ENCODE assay signal across 1 cellular context in the genomic region with DNA sequence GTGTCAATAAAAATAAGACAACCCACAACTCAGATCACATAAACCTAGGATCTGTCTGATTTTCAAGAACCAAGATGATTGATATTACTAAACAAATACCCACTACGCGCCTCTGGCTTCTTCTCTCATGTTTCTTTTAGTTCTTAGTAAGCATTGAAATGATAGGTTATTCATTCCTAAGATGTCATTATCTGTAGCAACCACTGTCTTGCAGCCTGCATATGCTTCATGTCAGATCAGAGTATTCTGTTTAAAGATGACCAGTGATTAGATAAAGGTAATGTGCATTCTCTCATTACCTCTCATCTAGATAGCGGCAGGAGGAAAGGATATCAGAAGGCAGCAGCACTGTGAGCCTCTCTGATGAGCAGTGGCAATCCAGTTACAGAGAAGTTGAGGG.
TF ChIP-seq lines count a peak whose summit lies in the region.

No MANE protein-coding gene starts in this region.

TF ChIP-seq in IMR-90, 13 proteins besides CTCF, POLR2A, EP300 and RAD21:
- TF ChIP-seq RFX5 (IDR thresholded peaks at IDR 0.05; ENCODE audit: low read depth, low read length) = no peak
- no peak for TF ChIP-seq MAFK (IDR thresholded peaks at IDR 0.05; ENCODE audit: low read depth, low read length)
- TF ChIP-seq ELK1 (IDR thresholded peaks at IDR 0.05; ENCODE audit: borderline replicate concordance, low read depth, low read length) = no peak
- no peak for TF ChIP-seq CEBPB (IDR thresholded peaks at IDR 0.05; ENCODE audit: low read depth, low read length)
- no peak for TF ChIP-seq FOS (IDR thresholded peaks at IDR 0.05; ENCODE audit: low read depth, low read length)
- no peak for TF ChIP-seq BHLHE40 (IDR thresholded peaks at IDR 0.05; ENCODE audit: low read depth, low read length)
- TF ChIP-seq MAZ (IDR thresholded peaks at IDR 0.05; ENCODE audit: borderline replicate concordance, low read depth, low read length) = no peak
- no peak for TF ChIP-seq MXI1 (IDR thresholded peaks at IDR 0.05; ENCODE audit: borderline replicate concordance, low read depth, low read length)
- TF ChIP-seq RCOR1 (IDR thresholded peaks at IDR 0.05; ENCODE audit: insufficient replicate concordance, low read length) = no peak
- TF ChIP-seq SMC3 (IDR thresholded peaks at IDR 0.05; ENCODE audit: low read depth, low read length) = no peak
- TF ChIP-seq, protein P1, sequence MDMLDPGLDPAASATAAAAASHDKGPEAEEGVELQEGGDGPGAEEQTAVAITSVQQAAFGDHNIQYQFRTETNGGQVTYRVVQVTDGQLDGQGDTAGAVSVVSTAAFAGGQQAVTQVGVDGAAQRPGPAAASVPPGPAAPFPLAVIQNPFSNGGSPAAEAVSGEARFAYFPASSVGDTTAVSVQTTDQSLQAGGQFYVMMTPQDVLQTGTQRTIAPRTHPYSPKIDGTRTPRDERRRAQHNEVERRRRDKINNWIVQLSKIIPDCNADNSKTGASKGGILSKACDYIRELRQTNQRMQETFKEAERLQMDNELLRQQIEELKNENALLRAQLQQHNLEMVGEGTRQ (IDR thresholded peaks at IDR 0.05; ENCODE audit: low read depth, low read length) = no peak
- TF ChIP-seq NFE2L2 (IDR thresholded peaks at IDR 0.05; ENCODE audit: low read depth, low read length) = no peak
- TF ChIP-seq CHD1 (IDR thresholded peaks at IDR 0.05; ENCODE audit: low read depth, low read length) = no peak
